ENCODE assay signal across 1 cellular context in genomic region chr9:133460405-133461175, GRCh38.
TF ChIP-seq lines count a peak whose summit lies in the region.

No MANE protein-coding gene starts in this region.

TF ChIP-seq in H1, 55 proteins besides CTCF, POLR2A, EP300 and RAD21:
- TF ChIP-seq KDM1A (IDR thresholded peaks at IDR 0.05; ENCODE audit: borderline replicate concordance, low read length) (no peak), KDM5A (IDR thresholded peaks at IDR 0.05; ENCODE audit: low read length) (no peak), SAP30 (IDR thresholded peaks at IDR 0.05; ENCODE audit: insufficient read depth, insufficient replicate concordance, low read length) (peak; percentile 14), SIN3A (conservative IDR thresholded peaks at IDR 0.05 in 1 of 2, IDR thresholded peaks at IDR 0.05 in 1 of 2; ENCODE audit: low read depth in 1 of 2, low read length in 2 of 2) (peak in 1 of 2 experiments; percentile 70; a peak in 1 of 4 replicates), CEBPB (IDR thresholded peaks at IDR 0.05; ENCODE audit: low read depth, low read length) (no peak), RBBP5 (IDR thresholded peaks at IDR 0.05; ENCODE audit: borderline replicate concordance, low read depth, low read length) (0 out of 2 replicates have a peak, but pooled peaks have one; percentile 44), CREB1 (IDR thresholded peaks at IDR 0.05) (peak; percentile 12; the same call in 1 of the 2 replicates), USF2 (IDR thresholded peaks at IDR 0.05; ENCODE audit: low read length) (peak; percentile 62; the same call in 1 of the 2 replicates), NRF1 (IDR thresholded peaks at IDR 0.05; ENCODE audit: low read depth, low read length) (no peak), MAX (IDR thresholded peaks at IDR 0.05) (peak; percentile 44; the same call in 1 of the 2 replicates), GABPA (IDR thresholded peaks at IDR 0.05; ENCODE audit: borderline replicate concordance, insufficient read depth, low read length) (peak; percentile 41; the same call in 1 of the 2 replicates), POLR2AphosphoS5 (IDR thresholded peaks at IDR 0.05; ENCODE audit: low read depth, low read length) (0 out of 2 replicates have a peak, but pooled peaks have one; percentile 40)
